ENCODE assay signal across 20 cellular contexts in genomic region chr12:93451423-93452158, GRCh38.
"Had no signal": no experiment of that assay in that cellular context is flagged by ENCODE, and none has a peak within 500 bp of the region (broad histone marks: within the 10 kb centered on the region; RNA-seq: fewer than 3 reads in every experiment).

No MANE protein-coding gene starts in this region.

- FAIRE-seq: endothelial cell of umbilical vein had no signal

- H3K4me1 ChIP-seq: foreskin keratinocyte, transverse colon had no signal

- H3K27ac ChIP-seq: coronary artery, foreskin keratinocyte, psoas muscle, thoracic aorta, transverse colon had no signal

- ATAC-seq: foreskin keratinocyte; naive thymus-derived CD4-positive, alpha-beta T cell; psoas muscle; sciatic nerve; stimulated activated naive B cell treated with anti-CD40 and anti-IgM and Interleukin-4, amounts not matched to agents 10 μg/mL and 1 μg/mL and 100 μg/mL, for 72 hours; stimulated activated naive CD8-positive, alpha-beta T cell treated with anti-CD3 and anti-CD28 coated beads, Interleukin-15, amount 100 ng/mL, for 72 hours had no signal

- H3K9me3 ChIP-seq: psoas muscle, thoracic aorta, transverse colon had no signal

- H3K27me3 ChIP-seq: foreskin keratinocyte, transverse colon had no signal

- H3K36me3 ChIP-seq: thoracic aorta, transverse colon had no signal

- H3K4me3 ChIP-seq: coronary artery, psoas muscle, thoracic aorta, transverse colon had no signal

- DNase-seq: effector CD4-positive, alpha-beta T cell; endodermal cell; erythroblast; foreskin keratinocyte; hippocampal formation; kidney glomerular epithelial cell; naive thymus-derived CD4-positive, alpha-beta T cell; nephron progenitor cell; psoas muscle; retina; stimulated activated CD4-positive, alpha-beta T cell treated with anti-CD3 and anti-CD28 coated beads, Interleukin-2, amount 100 ng/mL, for 24 hours; stimulated activated CD4-positive, alpha-beta T cell treated with anti-CD3 and anti-CD28 coated beads, Interleukin-4, amount 100 ng/mL, for 4 hours; stimulated activated naive B cell treated with anti-CD40 and anti-IgM and Interleukin-4, amounts not matched to agents 10 μg/mL and 1 μg/mL and 100 μg/mL, for 72 hours; stimulated activated naive CD8-positive, alpha-beta T cell treated with anti-CD3 and anti-CD28 coated beads, Interleukin-15, amount 100 ng/mL, for 72 hours; substantia nigra; transverse colon had no signal
